ENCODE assay signal across 9 cellular contexts in the genomic region with DNA sequence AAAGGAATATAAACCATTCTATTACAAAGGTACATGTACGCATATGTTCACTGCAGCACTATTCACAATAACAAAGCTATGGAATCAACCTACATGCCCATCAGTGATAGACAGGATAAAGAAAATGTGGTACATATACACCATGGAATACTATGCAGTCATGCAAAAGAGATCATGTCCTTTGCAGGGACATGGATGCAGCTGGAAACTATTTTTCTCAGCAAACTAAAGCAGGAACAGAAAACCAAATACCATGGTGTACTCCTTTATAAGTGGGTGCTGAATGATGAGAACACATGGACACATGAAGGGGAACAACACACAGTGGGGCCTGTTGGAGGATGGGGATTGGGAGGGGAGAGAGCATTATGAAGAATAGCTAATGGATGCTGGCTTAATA.
"Had no signal": no experiment of that assay in that cellular context is flagged by ENCODE, and none has a peak within 500 bp of the region (broad histone marks: within the 10 kb centered on the region; RNA-seq: fewer than 3 reads in every experiment).

No MANE protein-coding gene starts in this region.

- H3K4me3 ChIP-seq: GM23338 had no signal

- FAIRE-seq: H1, H54 had no signal

- DNase-seq: H9, HCEC 1CT, HFFc6, IMR-90, KBM-7 had no signal

- H3K27ac ChIP-seq: HL-60 had no signal

- H3K4me2 ChIP-seq: GM23338 had no signal

- ATAC-seq: GM23338 had no signal

- H2AFZ ChIP-seq: GM23338 had no signal
